ENCODE assay signal across 20 cellular contexts in the genomic region with DNA sequence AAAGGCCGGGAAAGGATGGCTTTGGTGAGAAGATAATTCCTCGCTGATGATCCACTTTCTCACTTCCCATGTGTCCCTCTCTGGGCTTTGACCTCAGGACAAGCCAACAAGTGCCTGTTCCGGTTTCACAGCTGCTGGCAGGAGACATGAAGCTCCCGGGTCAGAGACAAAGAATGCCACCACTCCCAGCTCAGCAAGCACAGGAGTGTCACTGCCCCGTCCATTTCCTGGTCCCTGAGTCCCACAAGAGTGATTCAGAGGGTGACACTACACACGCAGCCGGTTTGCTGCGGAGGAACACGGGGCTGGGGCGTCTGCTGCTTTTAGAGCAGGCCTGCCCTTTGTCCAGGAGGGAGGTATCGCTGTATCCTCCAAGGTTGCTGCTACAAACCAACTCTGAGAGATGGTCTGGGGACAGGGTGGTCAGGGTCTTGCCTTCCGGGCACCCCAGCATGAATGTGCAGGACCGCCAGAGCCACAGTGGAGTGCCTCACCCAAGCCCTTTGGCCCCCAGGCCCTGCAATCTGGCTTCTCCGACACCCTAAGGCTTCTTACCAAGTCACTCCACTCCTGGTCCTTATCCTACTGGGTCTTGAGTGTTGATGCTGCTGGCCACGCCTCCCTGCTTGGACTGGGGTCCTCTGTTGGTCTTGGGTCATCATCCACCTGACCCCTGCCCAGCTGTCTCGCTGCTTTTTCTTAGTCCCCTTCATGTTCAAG. TPM values are rescaled to one million over a fixed set of nuclear protein-coding genes. Genes with fewer than 3 reads are reported as not detected.
"Had no signal": no experiment of that assay in that cellular context is flagged by ENCODE, and none has a peak within 500 bp of the region (broad histone marks: within the 10 kb centered on the region; RNA-seq: fewer than 3 reads in every experiment).

No MANE protein-coding gene starts in this region.

- H3K27ac ChIP-seq: heart left ventricle, neural progenitor cell, pancreas, skin epidermis, tibial nerve had no signal

- H3K27me3 ChIP-seq: pancreas, tibial nerve had no signal

- H3K4me1 ChIP-seq: heart left ventricle, pancreas, tibial nerve had no signal

- H3K4me1 Mint-ChIP-seq: activated B cell treated with CpG ODN at 0.5 μM for 24 hours had no signal

- H3K4me3 ChIP-seq: heart left ventricle, neural progenitor cell, pancreas, skin epidermis, tibial nerve had no signal

- H3K36me3 ChIP-seq: heart left ventricle, neural progenitor cell, pancreas, tibial nerve had no signal

- ATAC-seq: activated CD8-positive, alpha-beta T cell treated with anti-CD3 and anti-CD28 coated beads, Interleukin-2, amount 10 ng/mL, durations not matched to agents 7 days and 5 days; heart left ventricle; left lobe of liver; pancreas had no signal

- H3K27me3 Mint-ChIP-seq: activated B cell treated with CpG ODN at 0.5 μM for 24 hours had no signal

- DNase-seq: activated B cell treated with CpG ODN at 0.5 μM for 24 hours; activated CD4-positive, alpha-beta T cell treated with anti-CD3 and anti-CD28 coated beads for 48 hours; activated CD8-positive, alpha-beta T cell treated with anti-CD3 and anti-CD28 coated beads, Interleukin-2, amount 10 ng/mL, durations not matched to agents 7 days and 5 days; activated naive CD4-positive, alpha-beta T cell; cerebellar nuclear complex; effector memory CD4-positive, alpha-beta T cell; foreskin melanocyte; stimulated activated CD4-positive, alpha-beta T cell treated with anti-CD3 and anti-CD28 coated beads, Interleukin-4, amount 100 ng/mL, for 4 hours; stimulated activated CD8-positive, alpha-beta memory T cell treated with anti-CD3 and anti-CD28 coated beads, Interleukin-4, amount 100 ng/mL, for 48 hours; stimulated activated naive CD4-positive, alpha-beta T cell treated with Interleukin-2 at 50 U/mL for 16 hours; substantia nigra; SW 1271 had no signal

- H3K4me3 Mint-ChIP-seq: activated B cell treated with CpG ODN at 0.5 μM for 24 hours; activated CD8-positive, alpha-beta T cell treated with anti-CD3 and anti-CD28 coated beads, Interleukin-2, amount 10 ng/mL, durations not matched to agents 7 days and 5 days; dendritic cell treated with granulocyte-macrophage colony-stimulating factor and Interleukin-4, amounts not matched to agents 40 ng/mL and 50 ng/mL, for 4 days; neural progenitor cell had no signal

- H3K9me3 Mint-ChIP-seq: activated B cell treated with CpG ODN at 0.5 μM for 24 hours; dendritic cell treated with granulocyte-macrophage colony-stimulating factor and Interleukin-4, amounts not matched to agents 40 ng/mL and 50 ng/mL, for 4 days; neural progenitor cell had no signal

- H3K9me3 ChIP-seq: heart left ventricle, pancreas, tibial nerve had no signal

- H3K36me3 Mint-ChIP-seq: neural progenitor cell had no signal

- H3K27ac Mint-ChIP-seq: activated B cell treated with CpG ODN at 0.5 μM for 24 hours; activated CD8-positive, alpha-beta T cell treated with anti-CD3 and anti-CD28 coated beads, Interleukin-2, amount 10 ng/mL, durations not matched to agents 7 days and 5 days; dendritic cell treated with granulocyte-macrophage colony-stimulating factor and Interleukin-4, amounts not matched to agents 40 ng/mL and 50 ng/mL, for 4 days; neural progenitor cell had no signal

RNA-seq across cellular contexts. Expression of gene CPZ, which starts 49.5 kb away (rescaled TPM):
- total RNA-seq: activated B cell treated with CpG ODN at 0.5 μM for 24 hours; T-helper 2 cell treated with Interferon-gamma antibody and Interleukin-4, amounts not matched to agents 100 ng/mL and 5 ng/mL, for 36 hours had no signal
